18 cellular contexts compared by ENCODE assay signal in the genomic region with DNA sequence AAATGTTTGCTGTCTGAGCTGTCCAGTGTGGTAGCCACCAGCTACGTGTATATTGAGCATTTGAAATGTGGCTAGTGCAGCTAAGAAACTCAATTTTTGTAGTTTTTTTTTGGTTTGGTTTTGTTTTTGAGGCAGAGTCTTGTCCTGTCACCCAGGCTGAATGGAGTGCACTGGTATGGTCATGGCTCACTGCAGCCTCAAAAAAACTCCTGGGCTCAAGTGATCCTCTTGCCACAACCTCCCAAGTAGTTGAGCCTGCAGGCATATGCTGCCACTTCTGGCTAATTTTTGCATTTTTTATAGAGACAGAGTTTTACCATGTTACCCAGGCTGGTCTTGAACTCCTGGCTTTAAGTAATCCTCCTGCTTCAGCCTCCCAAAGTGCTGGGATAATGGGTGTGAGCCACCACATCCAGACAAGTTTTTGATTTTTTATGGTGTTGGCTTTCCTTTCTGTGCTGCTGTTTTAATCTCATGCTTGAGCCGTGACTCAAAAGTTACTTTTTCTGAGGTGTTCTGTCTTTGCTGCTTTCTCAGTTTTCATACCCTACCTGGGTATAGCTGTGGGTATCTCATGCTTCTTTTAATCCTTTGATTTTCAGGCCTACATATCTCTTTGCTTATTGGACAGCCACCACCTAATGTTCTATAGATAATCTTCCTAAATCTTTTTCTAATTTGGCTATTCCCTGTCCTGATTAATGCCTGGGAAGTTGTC. TPM values are rescaled to one million over a fixed set of nuclear protein-coding genes. Genes with fewer than 3 reads are reported as not detected.
DNase-seq lines count a peak whose midpoint lies in the region; ATAC-seq, FAIRE-seq and TF ChIP-seq lines count a peak whose summit lies in the region.
"Had no signal": no experiment of that assay in that cellular context is flagged by ENCODE, and none has a peak within 500 bp of the region (broad histone marks: within the 10 kb centered on the region; RNA-seq: fewer than 3 reads in every experiment).

No MANE protein-coding gene starts in this region.

- in situ Hi-C loops in GM12878 (cut with MboI): no loop called here

- no peak overlapping the region for H2BK12ac ChIP-seq in trophoblast cell (ENCODE audit: low read length)

- H3K4me3 Mint-ChIP-seq in activated CD8-positive, alpha-beta T cell treated with anti-CD3 and anti-CD28 coated beads for 36 hours: no peak overlapping the region
- H3K4me3 Mint-ChIP-seq in activated CD8-positive, alpha-beta T cell treated with anti-CD3 and anti-CD28 coated beads, Interleukin-2, amount 10 ng/mL, durations not matched to agents 7 days and 5 days: no peak overlapping the region
- no peak overlapping the region for H3K4me3 Mint-ChIP-seq in Caco-2 (ENCODE audit: unreplicated experiment)
- H3K4me3 Mint-ChIP-seq: activated T-cell treated with anti-CD3 and anti-CD28 coated beads, Interleukin-2, amount 50 U/mL, for 4 hours; nephron had no signal

- no peak overlapping the region for H3K27ac ChIP-seq in GM12878 (ENCODE audit: control insufficient read depth, insufficient read depth)
- no peak overlapping the region for H3K27ac ChIP-seq in trophoblast cell (ENCODE audit: low read depth, low read length)
- H3K27ac ChIP-seq: gastroesophageal sphincter, upper lobe of right lung had no signal

- SMC1A ChIA-PET in GM12878 (lab: Charles Lee; ENCODE audit: uncharacterized antibody, unreplicated experiment): interaction anchor here (1.2 kb wide), 1 partner anchor 13 kb away, joined by 3 read pairs; no protein-coding TSS in a partner anchor

- peaks cover 4% of the 10 kb centered on the region; the same call in 1 of the 2 replicates for H3K4me1 ChIP-seq in Caco-2
- H3K4me1 ChIP-seq in GM12878 (ENCODE audit: control insufficient read depth, insufficient read depth, low read length): peaks cover 17% of the 10 kb centered on the region
- peaks cover 0 to 3% of the 10 kb centered on the region in 2 experiments for H3K4me1 ChIP-seq in trophoblast cell (ENCODE audit: control insufficient read depth in 1 of 2, insufficient read depth in 2 of 2, low read length in 2 of 2)

- no peak overlapping the region for H2AFZ ChIP-seq in GM12878 (ENCODE audit: control insufficient read depth, low read depth, low read length)
- H2AFZ ChIP-seq in trophoblast cell (ENCODE audit: insufficient read depth, low read length, poor library complexity): no peak overlapping the region

- H3K18ac ChIP-seq in trophoblast cell (ENCODE audit: low read length): no peak overlapping the region

- RAD21 ChIA-PET in GM12878 (lab: Charles Lee; ENCODE audit: unreplicated experiment): no interaction called here

- no peak overlapping the region for H4K91ac ChIP-seq in trophoblast cell (ENCODE audit: low read depth, low read length)

- CTCF ChIA-PET in activated CD8-positive, alpha-beta T cell treated with anti-CD3 and anti-CD28 coated beads for 36 hours (lab: Charles Lee): interaction anchor here (0.6 to 1.8 kb wide), 2 partner anchors 12 to 36 kb away, joined by 4 read pairs; no protein-coding TSS in a partner anchor
- CTCF ChIA-PET in activated CD8-positive, alpha-beta T cell treated with anti-CD3 and anti-CD28 coated beads, Interleukin-2, amount 10 ng/mL, durations not matched to agents 7 days and 5 days (lab: Charles Lee): interaction anchor here (1.4 kb wide), 1 partner anchor 79 kb away, joined by 3 read pairs; no protein-coding TSS in a partner anchor
- CTCF ChIA-PET in Caco-2 (lab: Charles Lee) (no interaction called here), GM12878 (lab: Yijun Ruan, JAX) (interaction anchor here (0.9 kb wide), 1 partner anchor 12 kb away, joined by 3 read pairs; no protein-coding TSS in a partner anchor)

- H3K27ac Mint-ChIP-seq in activated CD8-positive, alpha-beta T cell treated with anti-CD3 and anti-CD28 coated beads for 36 hours: peak overlapping the region; percentile 64
- H3K27ac Mint-ChIP-seq in activated CD8-positive, alpha-beta T cell treated with anti-CD3 and anti-CD28 coated beads, Interleukin-2, amount 10 ng/mL, durations not matched to agents 7 days and 5 days: no peak overlapping the region
- peak overlapping the region; percentile 18 for H3K27ac Mint-ChIP-seq in Caco-2 (ENCODE audit: unreplicated experiment)

- H3K4me3 ChIP-seq in Caco-2 (ENCODE audit: low read depth, low read length) (no peak overlapping the region), GM12878 (no peak overlapping the region), trophoblast cell (ENCODE audit: low read depth, low read length) (no peak overlapping the region)
- H3K4me3 ChIP-seq: gastroesophageal sphincter, upper lobe of right lung had no signal

- H3K36me3 ChIP-seq in Caco-2 (ENCODE audit: control insufficient read depth, insufficient read depth, low read length): peaks cover 2% of the 10 kb centered on the region
- peaks cover 0 to 11% of the 10 kb centered on the region in 2 experiments; a peak in 3 of 4 replicates for H3K36me3 ChIP-seq in GM12878 (ENCODE audit: control insufficient read depth in 2 of 2, insufficient read depth in 2 of 2, low read length in 1 of 2)
- peaks cover 17 to 19% of the 10 kb centered on the region in 2 experiments for H3K36me3 ChIP-seq in trophoblast cell (ENCODE audit: control insufficient read depth in 1 of 2, insufficient read depth in 2 of 2, low read length in 2 of 2)

- no peak overlapping the region for H2BK5ac ChIP-seq in trophoblast cell (ENCODE audit: low read depth, low read length, poor library complexity)

- 0 out of 2 replicates have a peak, but pooled peaks cover 2% of the 10 kb centered on the region for H4K20me1 ChIP-seq in GM12878 (ENCODE audit: control insufficient read depth, insufficient read depth)

- peaks cover 56% of the 10 kb centered on the region for H3K36me3 Mint-ChIP-seq in activated CD8-positive, alpha-beta T cell treated with anti-CD3 and anti-CD28 coated beads for 36 hours (ENCODE audit: low read depth)
- H3K36me3 Mint-ChIP-seq in activated CD8-positive, alpha-beta T cell treated with anti-CD3 and anti-CD28 coated beads, Interleukin-2, amount 10 ng/mL, durations not matched to agents 7 days and 5 days (ENCODE audit: low read depth): peaks cover 57% of the 10 kb centered on the region
- peaks cover 94% of the 10 kb centered on the region for H3K36me3 Mint-ChIP-seq in Caco-2 (ENCODE audit: insufficient read depth, unreplicated experiment)

- no TSS peak for BruUV-seq in Caco-2 (replicated peaks; lab: Mats Ljungman, UMichigan)
- no TSS peak for BruUV-seq in GM12878 (replicated peaks; lab: Mats Ljungman, UMichigan)

- POLR2A ChIA-PET in activated CD8-positive, alpha-beta T cell treated with anti-CD3 and anti-CD28 coated beads for 36 hours (lab: Charles Lee): interaction anchor here (0.8 to 1.7 kb wide), 3 partner anchors 9 to 25 kb away, joined by 3 to 4 read pairs (median 3); no protein-coding TSS in a partner anchor
- POLR2A ChIA-PET in activated CD8-positive, alpha-beta T cell treated with anti-CD3 and anti-CD28 coated beads, Interleukin-2, amount 10 ng/mL, durations not matched to agents 7 days and 5 days (lab: Charles Lee): interaction anchor here (1.6 kb wide), 1 partner anchor 16 kb away, joined by 4 read pairs; a partner anchor contains a TSS
- POLR2A ChIA-PET in Caco-2 (lab: Charles Lee) (interaction anchor here (0.6 kb wide), 1 partner anchor 71 kb away, joined by 8 read pairs; no protein-coding TSS in a partner anchor), GM12878 (lab: Charles Lee) (no interaction called here)

- no peak overlapping the region for H4K8ac ChIP-seq in trophoblast cell (ENCODE audit: low read depth, low read length)

- no peak overlapping the region for H4K12ac ChIP-seq in trophoblast cell (ENCODE audit: low read depth, low read length)

- TF ChIP-seq POLR2A in GM12878 (IDR thresholded peaks at IDR 0.05; ENCODE audit: low read depth, low read length): no peak

- H3K14ac ChIP-seq in trophoblast cell (ENCODE audit: low read length): no peak overlapping the region

- TF ChIP-seq CTCF in activated CD8-positive, alpha-beta T cell treated with anti-CD3 and anti-CD28 coated beads for 36 hours (IDR thresholded peaks at IDR 0.05): no peak
- TF ChIP-seq CTCF in Caco-2 (IDR thresholded peaks at IDR 0.05; ENCODE audit: insufficient read depth in 1 of 2, low read depth in 1 of 2, low read length in 1 of 2, severe bottlenecking in 1 of 2, unreplicated experiment in 1 of 2): no peak
- TF ChIP-seq CTCF in GM12878 (IDR thresholded peaks at IDR 0.05 in 2 of 3, conservative IDR thresholded peaks at IDR 0.05 in 1 of 3; ENCODE audit: control insufficient read depth in 2 of 3, extremely low read depth in 1 of 3, insufficient read depth in 1 of 3, low read depth in 3 of 3, low read length in 3 of 3): no peak

- H3K27me3 Mint-ChIP-seq in activated CD8-positive, alpha-beta T cell treated with anti-CD3 and anti-CD28 coated beads for 36 hours: no peaks in the 10 kb centered on the region
- H3K27me3 Mint-ChIP-seq in activated CD8-positive, alpha-beta T cell treated with anti-CD3 and anti-CD28 coated beads, Interleukin-2, amount 10 ng/mL, durations not matched to agents 7 days and 5 days (ENCODE audit: low read depth): no peaks in the 10 kb centered on the region
- H3K27me3 Mint-ChIP-seq in Caco-2 (ENCODE audit: insufficient read depth, unreplicated experiment): no peaks in the 10 kb centered on the region

- TF ChIP-seq RAD21 in GM12878 (IDR thresholded peaks at IDR 0.05; ENCODE audit: insufficient read depth, low read depth, low read length): no peak

- no peak overlapping the region for H2BK120ac ChIP-seq in trophoblast cell (ENCODE audit: insufficient read depth, low read length, poor library complexity)

- H3K23ac ChIP-seq in trophoblast cell (ENCODE audit: low read length): no peak overlapping the region

- intact Hi-C loops in activated CD8-positive, alpha-beta T cell treated with anti-CD3 and anti-CD28 coated beads for 36 hours (cut with micrococcal nuclease): no loop called here
- intact Hi-C loops in Caco-2 (cut with micrococcal nuclease; ENCODE audit: unreplicated experiment): loop anchor here (2.0 kb wide), 1 partner anchor 22 kb away; no protein-coding TSS in a partner anchor
- intact Hi-C loops in GM12878 (cut with micrococcal nuclease; ENCODE audit: unreplicated experiment): no loop called here

- no peaks in the 10 kb centered on the region for H3K79me1 ChIP-seq in trophoblast cell (ENCODE audit: low read length)

- WGBS in GM12878 (ENCODE audit: insufficient coverage, insufficient replicate concordance, low lambda C conversion rate, missing lambda C conversion rate): 65% methylated on average over 2 of the region's 2 CpGs
- no CpG with 5 or more reads among the region's 2 CpGs for WGBS in trophoblast cell (ENCODE audit: extremely low coverage, insufficient coverage, insufficient read length)

- peaks cover 72% of the 10 kb centered on the region for H3K79me2 ChIP-seq in GM12878 (ENCODE audit: control insufficient read depth, insufficient read depth, low read length)
- peaks cover 8% of the 10 kb centered on the region for H3K79me2 ChIP-seq in trophoblast cell (ENCODE audit: control insufficient read depth, insufficient read depth, low read length, poor library complexity)

- H2AK5ac ChIP-seq in trophoblast cell (ENCODE audit: low read length): no peak overlapping the region

- no peaks in the 10 kb centered on the region for H3K9me3 ChIP-seq in Caco-2
- H3K9me3 ChIP-seq in GM12878 (replicated peaks; ENCODE audit: control insufficient read depth, insufficient read depth, low read length): no peaks in the 10 kb centered on the region
- no peaks in the 10 kb centered on the region for H3K9me3 ChIP-seq in trophoblast cell (ENCODE audit: insufficient read depth, low read depth, low read length)
- H3K9me3 ChIP-seq: gastroesophageal sphincter, upper lobe of right lung had no signal

- H3K4me2 ChIP-seq in GM12878 (ENCODE audit: control insufficient read depth, insufficient read depth) (no peak overlapping the region), trophoblast cell (ENCODE audit: low read length) (no peak overlapping the region)

- H3K27me3 ChIP-seq in Caco-2 (replicated peaks; ENCODE audit: control insufficient read depth, insufficient read depth, low read length): no peaks in the 10 kb centered on the region
- no peaks in the 10 kb centered on the region for H3K27me3 ChIP-seq in GM12878 (replicated peaks in 1 of 2; ENCODE audit: control insufficient read depth in 2 of 2, insufficient read depth in 2 of 2, low read length in 1 of 2)
- no peaks in the 10 kb centered on the region for H3K27me3 ChIP-seq in trophoblast cell (ENCODE audit: insufficient read depth, low read length)
- H3K27me3 ChIP-seq: gastroesophageal sphincter, upper lobe of right lung had no signal

- H3K9ac ChIP-seq in GM12878 (ENCODE audit: control insufficient read depth, insufficient read depth, low read length) (no peak overlapping the region), trophoblast cell (ENCODE audit: low read length) (no peak overlapping the region)

- TF ChIP-seq EP300 in GM12878 (IDR thresholded peaks at IDR 0.05; ENCODE audit: borderline replicate concordance in 1 of 2, control insufficient read depth in 1 of 2, low read depth in 2 of 2, low read length in 2 of 2): no peak

- ATAC-seq in activated CD8-positive, alpha-beta T cell treated with anti-CD3 and anti-CD28 coated beads for 36 hours: no peak
- no peak for ATAC-seq in activated CD8-positive, alpha-beta T cell treated with anti-CD3 and anti-CD28 coated beads, Interleukin-2, amount 10 ng/mL, durations not matched to agents 7 days and 5 days
- ATAC-seq in GM12878 (no peak; the same call in 2 of the 3 replicates), HG03354 (IDR thresholded peaks at IDR 0.05; ENCODE audit: poor library complexity, severe bottlenecking, unreplicated experiment) (no peak)
- ATAC-seq: gastroesophageal sphincter, upper lobe of right lung had no signal

- peaks cover 73% of the 10 kb centered on the region for H3K4me1 Mint-ChIP-seq in activated CD8-positive, alpha-beta T cell treated with anti-CD3 and anti-CD28 coated beads for 36 hours (ENCODE audit: low read depth)
- H3K4me1 Mint-ChIP-seq in activated CD8-positive, alpha-beta T cell treated with anti-CD3 and anti-CD28 coated beads, Interleukin-2, amount 10 ng/mL, durations not matched to agents 7 days and 5 days (ENCODE audit: low read depth): peaks cover 56% of the 10 kb centered on the region
- peaks cover 44% of the 10 kb centered on the region for H3K4me1 Mint-ChIP-seq in Caco-2 (ENCODE audit: low read depth, unreplicated experiment)

- FAIRE-seq in GM12878 (lab: Jason Lieb, UNC): peak; percentile 13

- H3K4ac ChIP-seq in trophoblast cell (ENCODE audit: low read depth, low read length): peak overlapping the region; percentile 85

- H3K9me3 Mint-ChIP-seq in activated CD8-positive, alpha-beta T cell treated with anti-CD3 and anti-CD28 coated beads for 36 hours: no peaks in the 10 kb centered on the region
- no peaks in the 10 kb centered on the region for H3K9me3 Mint-ChIP-seq in activated CD8-positive, alpha-beta T cell treated with anti-CD3 and anti-CD28 coated beads, Interleukin-2, amount 10 ng/mL, durations not matched to agents 7 days and 5 days (ENCODE audit: insufficient read depth)
- no peaks in the 10 kb centered on the region for H3K9me3 Mint-ChIP-seq in Caco-2 (ENCODE audit: unreplicated experiment)
- H3K9me3 Mint-ChIP-seq: activated T-cell treated with anti-CD3 and anti-CD28 coated beads, Interleukin-2, amount 50 U/mL, for 4 hours; nephron had no signal

- no peak for DNase-seq in activated CD8-positive, alpha-beta T cell treated with anti-CD3 and anti-CD28 coated beads for 36 hours
- DNase-seq in activated CD8-positive, alpha-beta T cell treated with anti-CD3 and anti-CD28 coated beads, Interleukin-2, amount 10 ng/mL, durations not matched to agents 7 days and 5 days: no peak
- DNase-seq in Caco-2 (no peak), GM12878 (ENCODE audit: low read depth, low spot score) (no peak), trophoblast cell (no peak), NCI-H2107 treated with DMSO at 0.1 percent for 48 hours (lab: John Stamatoyannopoulos, UW; ENCODE audit: unreplicated experiment) (no peak), HuH-7 (ENCODE audit: low spot score) (no peak)
- DNase-seq: activated T-cell treated with anti-CD3 and anti-CD28 coated beads, Interleukin-2, amount 50 U/mL, for 4 hours; C1 segment of cervical spinal cord; mesenchymal stem cell; NCI-H1092; NCI-H2081; posterior cingulate gyrus; RPMI8226; upper lobe of right lung had no signal

RNA-seq across cellular contexts. Expression of a gene that starts 16.0 kb away (rescaled TPM):
- 100 to 1,000 TPM in 1 of 2 experiments, 10 to 100 TPM in 1; 95.2 to 102 TPM for total RNA-seq in activated CD8-positive, alpha-beta T cell treated with anti-CD3 and anti-CD28 coated beads for 36 hours
- 100 to 1,000 TPM; 126 to 131 TPM for total RNA-seq in activated CD8-positive, alpha-beta T cell treated with anti-CD3 and anti-CD28 coated beads, Interleukin-2, amount 10 ng/mL, durations not matched to agents 7 days and 5 days
- 196 TPM in 2 replicates for total RNA-seq in Caco-2 (2022)
- 271 and 278 TPM in 2 replicates for total RNA-seq in GM12878 (2013; cell fraction: nucleolus; rRNA removed)
- 74.5 and 87.0 TPM in 2 replicates for total RNA-seq in GM12878 (2014; rRNA removed)
- 79.7 and 86.4 TPM in 2 replicates for total RNA-seq in GM12878 (2014; rRNA removed; fragmentation: Illumina TruSeq; extraction: Trizol)
- total RNA-seq in GM12878 (2021): 80.1 and 87.9 TPM in 2 replicates
- polyA plus RNA-seq in GM12878 (2011; ENCODE audit: low read depth): 40.4 TPM
- polyA plus RNA-seq in GM12878 (2011; rRNA removed): 123 and 131 TPM in 2 replicates
- polyA plus RNA-seq in GM12878 (2011; cell fraction: cytosol; rRNA removed): 62.1 and 67.2 TPM in 2 replicates
- polyA plus RNA-seq in GM12878 (2011; cell fraction: nucleus; rRNA removed): 74.7 and 77.8 TPM in 2 replicates
- 48.7 and 67.5 TPM in 2 replicates for polyA plus RNA-seq in GM12878 (2012)
- polyA plus RNA-seq in GM12878 (2014; fragmentation: Illumina TruSeq; extraction: Trizol): 117 and 132 TPM in 2 replicates
- 10 to 100 TPM; 26.5 to 30.4 TPM for polyA plus RNA-seq in GM12878 (2014; fragmentation: Nextera tagmentation; extraction: Ambion mirVana)
- polyA plus RNA-seq in GM12878 (2014; rRNA removed): 61.2 and 64.2 TPM in 2 replicates
- 10 to 100 TPM; 50.9 to 52.1 TPM for polyA plus RNA-seq in GM12878 (2016; fragmentation: Nextera tagmentation; extraction: Ambion mirVana)
- 103 and 117 TPM in 2 replicates for polyA minus RNA-seq in GM12878 (2011; rRNA and poly(A)+ RNA removed)
- polyA minus RNA-seq in GM12878 (2011; cell fraction: cytosol; rRNA and poly(A)+ RNA removed): 35.9 and 42.6 TPM in 2 replicates
- polyA minus RNA-seq in GM12878 (2011; cell fraction: nucleus; rRNA and poly(A)+ RNA removed): 58.9 and 116 TPM in 2 replicates
- polyA plus RNA-seq in trophoblast cell (2013): 143 and 144 TPM in 2 replicates
